ENCODE assay signal across 23 cellular contexts in genomic region chr17:66985338-66985737, GRCh38. TPM values are rescaled to one million over a fixed set of nuclear protein-coding genes. Genes with fewer than 3 reads are reported as not detected.
A peak's percentile ranks its signal among the peaks of the same experiment; 100 is the strongest.
DNase-seq lines count a peak whose midpoint lies in the region; ATAC-seq lines count a peak whose summit lies in the region.
"Had no signal": no experiment of that assay in that cellular context is flagged by ENCODE, and none has a peak within 500 bp of the region (broad histone marks: within the 10 kb centered on the region; RNA-seq: fewer than 3 reads in every experiment).

No MANE protein-coding gene starts in this region.

- H3K4me1 Mint-ChIP-seq in activated naive CD4-positive, alpha-beta T cell treated with anti-CD3 and anti-CD28 coated beads for 36 hours (ENCODE audit: low read depth), result peaks cover 9% of the 10 kb centered on the region

- H3K27ac Mint-ChIP-seq in activated naive CD4-positive, alpha-beta T cell treated with anti-CD3 and anti-CD28 coated beads for 36 hours, result no peak overlapping the region
- H3K27ac Mint-ChIP-seq: activated CD4-positive, alpha-beta T cell treated with anti-CD3 and anti-CD28 coated beads, Interleukin-2, amount 10 ng/mL, durations not matched to agents 7 days and 5 days; naive thymus-derived CD4-positive, alpha-beta T cell had no signal

- no peaks in the 10 kb centered on the region for H3K9me3 Mint-ChIP-seq in activated naive CD4-positive, alpha-beta T cell treated with anti-CD3 and anti-CD28 coated beads for 36 hours
- H3K9me3 Mint-ChIP-seq: activated CD4-positive, alpha-beta T cell treated with anti-CD3 and anti-CD28 coated beads, Interleukin-2, amount 10 ng/mL, durations not matched to agents 7 days and 5 days; naive thymus-derived CD4-positive, alpha-beta T cell had no signal

- H3K27me3 Mint-ChIP-seq in activated naive CD4-positive, alpha-beta T cell treated with anti-CD3 and anti-CD28 coated beads for 36 hours (ENCODE audit: low read depth), result peaks cover 28% of the 10 kb centered on the region

- peak; percentile 69 for ATAC-seq in GM19023 (IDR thresholded peaks at IDR 0.05; ENCODE audit: unreplicated experiment)
- peak; percentile 67 for ATAC-seq in HG03039 (IDR thresholded peaks at IDR 0.05; ENCODE audit: unreplicated experiment)
- ATAC-seq in stimulated activated naive CD8-positive, alpha-beta T cell treated with anti-CD3 and anti-CD28 coated beads, Interleukin-15, Interleukin-2, amounts not matched to agents 100 U/mL and 50 U/mL, for 24 hours, result peak; percentile 59
- no peak for ATAC-seq in GM21786 (IDR thresholded peaks at IDR 0.05; ENCODE audit: unreplicated experiment)
- no peak for ATAC-seq in HG02970 (IDR thresholded peaks at IDR 0.05; ENCODE audit: low FRiP score, unreplicated experiment)
- ATAC-seq: naive thymus-derived CD4-positive, alpha-beta T cell; right lobe of liver had no signal

- peak; percentile 68 for DNase-seq in activated naive CD4-positive, alpha-beta T cell treated with anti-CD3 and anti-CD28 coated beads for 36 hours
- no peak for DNase-seq in activated naive CD4-positive, alpha-beta T cell treated with anti-CD3 and anti-CD28 coated beads, Interleukin-2, amount 50 U/mL, for 16 hours
- DNase-seq in stimulated activated naive CD8-positive, alpha-beta T cell treated with anti-CD3 and anti-CD28 coated beads, Interleukin-15, Interleukin-2, amounts not matched to agents 100 U/mL and 50 U/mL, for 24 hours, result peak; percentile 26
- DNase-seq in AML-193 (lab: John Stamatoyannopoulos, UW), result no peak
- DNase-seq: activated CD4-positive, alpha-beta T cell treated with anti-CD3 and anti-CD28 coated beads, Interleukin-2, amount 10 ng/mL, durations not matched to agents 7 days and 5 days; activated gamma-delta T cell treated with Interleukin-2 at 50 U/mL for 16 hours; amygdala; dermis blood vessel endothelial cell; DMS 273 treated with DMSO at 0.1 percent for 48 hours; GOT3; head of caudate nucleus; mesendoderm; naive thymus-derived CD4-positive, alpha-beta T cell; NCI-H1105; NCI-H2081 treated with DMSO at 0.1 percent for 48 hours; NCI-H510A; right lobe of liver had no signal

- H3K4me3 Mint-ChIP-seq in activated naive CD4-positive, alpha-beta T cell treated with anti-CD3 and anti-CD28 coated beads for 36 hours, result no peak overlapping the region
- H3K4me3 Mint-ChIP-seq: activated CD4-positive, alpha-beta T cell treated with anti-CD3 and anti-CD28 coated beads, Interleukin-2, amount 10 ng/mL, durations not matched to agents 7 days and 5 days; naive thymus-derived CD4-positive, alpha-beta T cell had no signal

- H3K36me3 Mint-ChIP-seq in activated naive CD4-positive, alpha-beta T cell treated with anti-CD3 and anti-CD28 coated beads for 36 hours (ENCODE audit: low read depth), result no peaks in the 10 kb centered on the region
- H3K36me3 Mint-ChIP-seq: naive thymus-derived CD4-positive, alpha-beta T cell had no signal

- CTCF ChIA-PET in activated naive CD4-positive, alpha-beta T cell treated with anti-CD3 and anti-CD28 coated beads for 36 hours (lab: Charles Lee), result no interaction called here

- intact Hi-C loops in activated naive CD4-positive, alpha-beta T cell treated with anti-CD3 and anti-CD28 coated beads for 36 hours (cut with micrococcal nuclease), result no loop called here

RNA-seq across cellular contexts. Expression of gene CACNG4, which starts 20.8 kb away (rescaled TPM):
- not detected for total RNA-seq in activated naive CD4-positive, alpha-beta T cell treated with anti-CD3 and anti-CD28 coated beads for 36 hours
- total RNA-seq: activated CD4-positive, alpha-beta T cell treated with anti-CD3 and anti-CD28 coated beads, Interleukin-2, amount 10 ng/mL, durations not matched to agents 7 days and 5 days; dermis blood vessel endothelial cell; naive thymus-derived CD4-positive, alpha-beta T cell; right lobe of liver; thoracic aorta had no signal

RNA-seq across cellular contexts. Expression of gene CACNG1, which starts 59.0 kb away (rescaled TPM):
- not detected for total RNA-seq in activated naive CD4-positive, alpha-beta T cell treated with anti-CD3 and anti-CD28 coated beads for 36 hours
- total RNA-seq: activated CD4-positive, alpha-beta T cell treated with anti-CD3 and anti-CD28 coated beads, Interleukin-2, amount 10 ng/mL, durations not matched to agents 7 days and 5 days; cardiac muscle cell; dermis blood vessel endothelial cell; naive thymus-derived CD4-positive, alpha-beta T cell; right lobe of liver; thoracic aorta had no signal

Comparison
In these comparisons a context has a peak if more than half of its experiments do, and no peak if none do; other contexts are left out.
1. DNase-seq: peak in activated naive CD4-positive, alpha-beta T cell treated with anti-CD3 and anti-CD28 coated beads for 36 hours (single experiment) and stimulated activated naive CD8-positive, alpha-beta T cell treated with anti-CD3 and anti-CD28 coated beads, Interleukin-15, Interleukin-2, amounts not matched to agents 100 U/mL and 50 U/mL, for 24 hours (single experiment); none in activated naive CD4-positive, alpha-beta T cell treated with anti-CD3 and anti-CD28 coated beads, Interleukin-2, amount 50 U/mL, for 16 hours (single experiment) and AML-193 (0 of 2).
2. ATAC-seq: peak in GM19023 (single experiment), HG03039 (single experiment) and stimulated activated naive CD8-positive, alpha-beta T cell treated with anti-CD3 and anti-CD28 coated beads, Interleukin-15, Interleukin-2, amounts not matched to agents 100 U/mL and 50 U/mL, for 24 hours (single experiment); none in GM21786 (single experiment) and HG02970 (single experiment).